23 cellular contexts compared by ENCODE assay signal in genomic region chr3:128069271-128069670, GRCh38.
"Had no signal": no experiment of that assay in that cellular context is flagged by ENCODE, and none has a peak within 500 bp of the region (broad histone marks: within the 10 kb centered on the region; RNA-seq: fewer than 3 reads in every experiment).

No MANE protein-coding gene starts in this region.

- H3K9me3 ChIP-seq: pancreas, tibial artery, upper lobe of left lung, vagina had no signal

- H2AFZ ChIP-seq: hepatocyte had no signal

- H3K27ac Mint-ChIP-seq: nephron; progenitor cell of endocrine pancreas; stimulated activated memory B cell treated with anti-CD40 and anti-IgM and Interleukin-4, amounts not matched to agents 10 μg/mL and 1 μg/mL and 100 μg/mL, for 72 hours; stimulated activated naive CD8-positive, alpha-beta T cell treated with anti-CD3 and anti-CD28 coated beads, Interleukin-15, Interleukin-2, amounts not matched to agents 100 ng/mL and 50 ng/mL, for 24 hours had no signal

- H3K9me3 Mint-ChIP-seq: dendritic cell treated with granulocyte-macrophage colony-stimulating factor and Interleukin-4, amounts not matched to agents 40 ng/mL and 50 ng/mL, for 4 days; effector memory CD8-positive, alpha-beta T cell; naive B cell; nephron; stimulated activated memory B cell treated with anti-CD40 and anti-IgM and Interleukin-4, amounts not matched to agents 10 μg/mL and 1 μg/mL and 100 μg/mL, for 72 hours; stimulated activated naive CD8-positive, alpha-beta T cell treated with anti-CD3 and anti-CD28 coated beads, Interleukin-15, Interleukin-2, amounts not matched to agents 100 ng/mL and 50 ng/mL, for 24 hours had no signal

- H3K79me2 ChIP-seq: hepatocyte had no signal

- H3K4me3 ChIP-seq: hepatocyte, lung, pancreas, tibial artery, upper lobe of left lung, vagina had no signal

- H3K27me3 Mint-ChIP-seq: dendritic cell treated with granulocyte-macrophage colony-stimulating factor and Interleukin-4, amounts not matched to agents 40 ng/mL and 50 ng/mL, for 4 days; effector memory CD8-positive, alpha-beta T cell; naive B cell; progenitor cell of endocrine pancreas; stimulated activated memory B cell treated with anti-CD40 and anti-IgM and Interleukin-4, amounts not matched to agents 10 μg/mL and 1 μg/mL and 100 μg/mL, for 72 hours; stimulated activated naive CD8-positive, alpha-beta T cell treated with anti-CD3 and anti-CD28 coated beads, Interleukin-15, Interleukin-2, amounts not matched to agents 100 ng/mL and 50 ng/mL, for 24 hours had no signal

- H3K4me3 Mint-ChIP-seq: dendritic cell treated with granulocyte-macrophage colony-stimulating factor and Interleukin-4, amounts not matched to agents 40 ng/mL and 50 ng/mL, for 4 days; effector memory CD8-positive, alpha-beta T cell; naive B cell; nephron; stimulated activated memory B cell treated with anti-CD40 and anti-IgM and Interleukin-4, amounts not matched to agents 10 μg/mL and 1 μg/mL and 100 μg/mL, for 72 hours; stimulated activated naive CD8-positive, alpha-beta T cell treated with anti-CD3 and anti-CD28 coated beads, Interleukin-15, Interleukin-2, amounts not matched to agents 100 ng/mL and 50 ng/mL, for 24 hours had no signal

- H3K27me3 ChIP-seq: foreskin keratinocyte, hepatocyte, pancreas, tibial artery, upper lobe of left lung, vagina had no signal

- H3K4me1 ChIP-seq: foreskin keratinocyte, pancreas, vagina had no signal

- FAIRE-seq: kidney, pancreas had no signal

- H3K4me2 ChIP-seq: hepatocyte had no signal

- DNase-seq: effector memory CD8-positive, alpha-beta T cell; foreskin keratinocyte; kidney; left cardiac atrium; left ventricle myocardium superior; mesendoderm; naive B cell; occipital lobe; pancreas; right cardiac atrium; stimulated activated CD4-positive, alpha-beta T cell treated with anti-CD3 and anti-CD28 coated beads, Interleukin-15, amount 100 ng/mL, for 24 hours; stimulated activated CD4-positive, alpha-beta T cell treated with anti-CD3 and anti-CD28 coated beads, Interleukin-1b, Interleukin-23, amount 100 ng/mL, for 48 hours; stimulated activated CD4-positive, alpha-beta T cell treated with anti-CD3 and anti-CD28 coated beads, Interleukin-4, amount 100 ng/mL, for 24 hours; tibial artery had no signal

- H3K27ac ChIP-seq: foreskin keratinocyte, hepatocyte, pancreas, tibial artery, upper lobe of left lung, vagina had no signal

- ATAC-seq: effector memory CD8-positive, alpha-beta T cell; foreskin keratinocyte; left cardiac atrium; left ventricle myocardium superior; pancreas; stimulated activated memory B cell treated with anti-CD40 and anti-IgM and Interleukin-4, amounts not matched to agents 10 μg/mL and 1 μg/mL and 100 μg/mL, for 72 hours had no signal

- H3K4me1 Mint-ChIP-seq: stimulated activated memory B cell treated with anti-CD40 and anti-IgM and Interleukin-4, amounts not matched to agents 10 μg/mL and 1 μg/mL and 100 μg/mL, for 72 hours had no signal
